In genomic region chr9:14043491-14043890, GRCh38 we compare ENCODE assay signal across 14 cellular contexts.
"Had no signal": no experiment of that assay in that cellular context is flagged by ENCODE, and none has a peak within 500 bp of the region (broad histone marks: within the 10 kb centered on the region; RNA-seq: fewer than 3 reads in every experiment).

No MANE protein-coding gene starts in this region.

- H3K27ac ChIP-seq: brain microvascular endothelial cell, neural progenitor cell, pancreas, thoracic aorta had no signal

- H3K4me2 ChIP-seq: neural progenitor cell had no signal

- H3K9me3 Mint-ChIP-seq: activated naive CD4-positive, alpha-beta T cell treated with anti-CD3 and anti-CD28 coated beads, Interleukin-2, amount 50 U/mL, for 24 hours had no signal

- H3K4me3 ChIP-seq: neural progenitor cell, pancreas, skin epidermis, thoracic aorta had no signal

- H3K36me3 ChIP-seq: brain microvascular endothelial cell, neural progenitor cell, pancreas, thoracic aorta had no signal

- H3K36me3 Mint-ChIP-seq: activated naive CD4-positive, alpha-beta T cell treated with anti-CD3 and anti-CD28 coated beads, Interleukin-2, amount 50 U/mL, for 24 hours; immature natural killer cell; memory B cell; neural progenitor cell had no signal

- H3K9ac ChIP-seq: neural progenitor cell had no signal

- H2AFZ ChIP-seq: neural progenitor cell had no signal

- H3K27ac Mint-ChIP-seq: activated CD4-positive, alpha-beta T cell treated with anti-CD3 and anti-CD28 coated beads, Interleukin-2, amount 10 ng/mL, durations not matched to agents 7 days and 5 days; activated naive CD4-positive, alpha-beta T cell treated with anti-CD3 and anti-CD28 coated beads, Interleukin-2, amount 50 U/mL, for 24 hours; immature natural killer cell; memory B cell; neural progenitor cell; stimulated activated naive CD8-positive, alpha-beta T cell treated with anti-CD3 and anti-CD28 coated beads, Interleukin-15, amount 100 ng/mL, for 72 hours had no signal

- ATAC-seq: pancreas; stimulated activated naive CD8-positive, alpha-beta T cell treated with anti-CD3 and anti-CD28 coated beads, Interleukin-15, amount 100 ng/mL, for 72 hours had no signal

- H3K27me3 ChIP-seq: brain microvascular endothelial cell, neural progenitor cell, pancreas had no signal

- H3K9me3 ChIP-seq: pancreas, thoracic aorta had no signal

- H3K27me3 Mint-ChIP-seq: activated CD4-positive, alpha-beta T cell treated with anti-CD3 and anti-CD28 coated beads, Interleukin-2, amount 10 ng/mL, durations not matched to agents 7 days and 5 days; activated naive CD4-positive, alpha-beta T cell treated with anti-CD3 and anti-CD28 coated beads, Interleukin-2, amount 50 U/mL, for 24 hours; memory B cell; stimulated activated naive CD8-positive, alpha-beta T cell treated with anti-CD3 and anti-CD28 coated beads, Interleukin-15, amount 100 ng/mL, for 72 hours had no signal

- H3K4me3 Mint-ChIP-seq: activated CD4-positive, alpha-beta T cell treated with anti-CD3 and anti-CD28 coated beads, Interleukin-2, amount 10 ng/mL, durations not matched to agents 7 days and 5 days; activated naive CD4-positive, alpha-beta T cell treated with anti-CD3 and anti-CD28 coated beads, Interleukin-2, amount 50 U/mL, for 24 hours; immature natural killer cell; memory B cell; neural progenitor cell; stimulated activated naive CD8-positive, alpha-beta T cell treated with anti-CD3 and anti-CD28 coated beads, Interleukin-15, amount 100 ng/mL, for 72 hours had no signal

- DNase-seq: activated CD4-positive, alpha-beta T cell treated with anti-CD3 and anti-CD28 coated beads, Interleukin-2, amount 10 ng/mL, durations not matched to agents 7 days and 5 days; activated CD4-positive, CD25-positive, alpha-beta regulatory T cell; activated CD8-positive, alpha-beta memory T cell treated with anti-CD3 and anti-CD28 coated beads for 24 hours; amygdala; brain microvascular endothelial cell; immature natural killer cell; pancreas; stimulated activated CD4-positive, alpha-beta T cell treated with anti-CD3 and anti-CD28 coated beads, Interleukin-4, amount 100 ng/mL, for 4 hours; stimulated activated naive CD8-positive, alpha-beta T cell treated with anti-CD3 and anti-CD28 coated beads, Interleukin-15, amount 100 ng/mL, for 72 hours had no signal

- H3K4me1 ChIP-seq: neural progenitor cell, pancreas had no signal

- H3K4me1 Mint-ChIP-seq: activated CD4-positive, alpha-beta T cell treated with anti-CD3 and anti-CD28 coated beads, Interleukin-2, amount 10 ng/mL, durations not matched to agents 7 days and 5 days; activated naive CD4-positive, alpha-beta T cell treated with anti-CD3 and anti-CD28 coated beads, Interleukin-2, amount 50 U/mL, for 24 hours; immature natural killer cell; memory B cell; neural progenitor cell; stimulated activated naive CD8-positive, alpha-beta T cell treated with anti-CD3 and anti-CD28 coated beads, Interleukin-15, amount 100 ng/mL, for 72 hours had no signal

- FAIRE-seq: pancreas had no signal
